16 cellular contexts compared by ENCODE assay signal in genomic region chr1:63873751-63874150, GRCh38.
DNase-seq lines count a peak whose midpoint lies in the region; TF ChIP-seq lines count a peak whose summit lies in the region.
"Had no signal": no experiment of that assay in that cellular context is flagged by ENCODE, and none has a peak within 500 bp of the region (broad histone marks: within the 10 kb centered on the region; RNA-seq: fewer than 3 reads in every experiment).

No MANE protein-coding gene starts in this region.

- H3K36me3 Mint-ChIP-seq in activated T-helper 2 cell treated with anti-CD3 and anti-CD28 coated beads, Interferon-gamma antibody, Interleukin-2, Interleukin-4, amounts not matched to agents 10 μg/mL and 5 μg/mL and 100 μg/mL, durations not matched to agents 14 hours and 24 hours and 36 hours (ENCODE audit: low read depth), result no peaks in the 10 kb centered on the region
- H3K36me3 Mint-ChIP-seq in CD14-positive monocyte, result no peaks in the 10 kb centered on the region
- H3K36me3 Mint-ChIP-seq: CD8-positive, alpha-beta memory T cell; stimulated activated naive B cell treated with anti-CD40 and anti-IgM and Interleukin-4, amounts not matched to agents 10 μg/mL and 1 μg/mL and 100 μg/mL, for 72 hours had no signal

- H3K79me1 ChIP-seq in mesenchymal stem cell (replicated peaks; ENCODE audit: low read length, poor library complexity, severe bottlenecking), result peaks cover 20% of the 10 kb centered on the region

- H3K4me1 ChIP-seq in mesenchymal stem cell (ENCODE audit: control insufficient read depth, insufficient read depth, low read depth, low read length), result peaks cover 4% of the 10 kb centered on the region
- peaks cover 10 to 30% (median 25%) of the 10 kb centered on the region in 4 donors for H3K4me1 ChIP-seq in esophagus muscularis mucosa

- no peak overlapping the region for H3K4me2 ChIP-seq in mesenchymal stem cell (ENCODE audit: low read length, poor library complexity, severe bottlenecking)

- no peak overlapping the region for H3K23ac ChIP-seq in mesenchymal stem cell (ENCODE audit: low read length in 2 of 2)

- 14% methylated on average over 3 of the region's 3 CpGs for WGBS in mesenchymal stem cell
- WGBS in esophagus muscularis mucosa, result 78% methylated on average over 3 of the region's 3 CpGs

- TF ChIP-seq EP300 in esophagus muscularis mucosa (IDR thresholded peaks at IDR 0.05), result no peak

- intact Hi-C loops in activated T-helper 2 cell treated with anti-CD3 and anti-CD28 coated beads, Interferon-gamma antibody, Interleukin-2, Interleukin-4, amounts not matched to agents 10 μg/mL and 5 μg/mL and 100 μg/mL, durations not matched to agents 14 hours and 24 hours and 36 hours (cut with micrococcal nuclease), result no loop called here
- intact Hi-C loops in CD14-positive monocyte (cut with micrococcal nuclease), result no loop called here
- intact Hi-C loops in esophagus muscularis mucosa (cut with DNase I), result no loop called here

- TF ChIP-seq CTCF in CD14-positive monocyte (IDR thresholded peaks at IDR 0.05) (no peak), esophagus muscularis mucosa (IDR thresholded peaks at IDR 0.05) (no peak)

- no peak overlapping the region for H3K27ac Mint-ChIP-seq in activated T-helper 2 cell treated with anti-CD3 and anti-CD28 coated beads, Interferon-gamma antibody, Interleukin-2, Interleukin-4, amounts not matched to agents 10 μg/mL and 5 μg/mL and 100 μg/mL, durations not matched to agents 14 hours and 24 hours and 36 hours
- H3K27ac Mint-ChIP-seq in CD14-positive monocyte, result no peak overlapping the region
- H3K27ac Mint-ChIP-seq: activated CD4-positive, alpha-beta memory T cell treated with anti-CD3 and anti-CD28 coated beads, Interleukin-2, amount 10 ng/mL, durations not matched to agents 7 days and 5 days; CD8-positive, alpha-beta memory T cell; dendritic cell treated with granulocyte-macrophage colony-stimulating factor and Interleukin-4, amounts not matched to agents 40 ng/mL and 50 ng/mL, for 4 days; stimulated activated naive B cell treated with anti-CD40 and anti-IgM and Interleukin-4, amounts not matched to agents 10 μg/mL and 1 μg/mL and 100 μg/mL, for 72 hours had no signal

- no peak overlapping the region for H2BK15ac ChIP-seq in mesenchymal stem cell (ENCODE audit: low read depth, poor library complexity, severe bottlenecking)

- H3K36me3 ChIP-seq in mesenchymal stem cell (ENCODE audit: control insufficient read depth in 1 of 2, insufficient read depth in 2 of 2, low read depth in 1 of 2, low read length in 2 of 2) (no peaks in the 10 kb centered on the region), esophagus muscularis mucosa (no peaks in the 10 kb centered on the region)

- no peak overlapping the region for H2AK5ac ChIP-seq in mesenchymal stem cell (ENCODE audit: low read length, severe bottlenecking)

- H3K4ac ChIP-seq in mesenchymal stem cell (ENCODE audit: low read depth in 1 of 2, low read length in 2 of 2), result no peak overlapping the region

- H3K27ac ChIP-seq in mesenchymal stem cell (ENCODE audit: low read length, poor library complexity, severe bottlenecking), result no peak overlapping the region
- H3K27ac ChIP-seq in esophagus muscularis mucosa (replicated peaks in 1 of 4), result no peak overlapping the region
- H3K27ac ChIP-seq: skin epidermis had no signal

- H3K4me1 Mint-ChIP-seq in activated T-helper 2 cell treated with anti-CD3 and anti-CD28 coated beads, Interferon-gamma antibody, Interleukin-2, Interleukin-4, amounts not matched to agents 10 μg/mL and 5 μg/mL and 100 μg/mL, durations not matched to agents 14 hours and 24 hours and 36 hours (ENCODE audit: low read depth), result no peaks in the 10 kb centered on the region
- H3K4me1 Mint-ChIP-seq in CD14-positive monocyte, result no peaks in the 10 kb centered on the region
- H3K4me1 Mint-ChIP-seq: activated CD4-positive, alpha-beta memory T cell treated with anti-CD3 and anti-CD28 coated beads, Interleukin-2, amount 10 ng/mL, durations not matched to agents 7 days and 5 days; CD8-positive, alpha-beta memory T cell; neural crest cell had no signal

- H3K27me3 Mint-ChIP-seq in activated T-helper 2 cell treated with anti-CD3 and anti-CD28 coated beads, Interferon-gamma antibody, Interleukin-2, Interleukin-4, amounts not matched to agents 10 μg/mL and 5 μg/mL and 100 μg/mL, durations not matched to agents 14 hours and 24 hours and 36 hours (ENCODE audit: low read depth), result peaks cover 2% of the 10 kb centered on the region
- peaks cover 0 to 5% (median 0%) of the 10 kb centered on the region in 3 donors for H3K27me3 Mint-ChIP-seq in CD14-positive monocyte (ENCODE audit: low read depth in 3 of 3)
- H3K27me3 Mint-ChIP-seq: dendritic cell treated with granulocyte-macrophage colony-stimulating factor and Interleukin-4, amounts not matched to agents 40 ng/mL and 50 ng/mL, for 4 days had no signal

- H3K9me3 ChIP-seq in mesenchymal stem cell (ENCODE audit: control insufficient read depth, low read length) (no peaks in the 10 kb centered on the region), esophagus muscularis mucosa (no peaks in the 10 kb centered on the region)

- no peak overlapping the region for H2BK120ac ChIP-seq in mesenchymal stem cell (ENCODE audit: low read depth, low read length)

- no peak overlapping the region for H2AFZ ChIP-seq in mesenchymal stem cell (ENCODE audit: low read depth, low read length)

- no peak overlapping the region for H3K18ac ChIP-seq in mesenchymal stem cell (ENCODE audit: low read depth in 1 of 2, low read length in 2 of 2)

- H3K9ac ChIP-seq in mesenchymal stem cell (ENCODE audit: low read length), result no peak overlapping the region

- DNase-seq in HT-29 (ENCODE audit: low spot score) (peak; percentile 36), astrocyte of the hippocampus (ENCODE audit: low read depth, low spot score) (peak; percentile 53), mesenchymal stem cell (peak; percentile 81), CD14-positive monocyte (ENCODE audit: low spot score) (no peak), occipital lobe (lab: John Stamatoyannopoulos, UW) (no peak), esophagus muscularis mucosa (ENCODE audit: extremely low spot score) (no peak)
- DNase-seq in activated T-helper 2 cell treated with anti-CD3 and anti-CD28 coated beads, Interferon-gamma antibody, Interleukin-2, Interleukin-4, amounts not matched to agents 10 μg/mL and 5 μg/mL and 100 μg/mL, durations not matched to agents 14 hours and 24 hours and 36 hours (ENCODE audit: low spot score), result no peak
- DNase-seq: activated CD4-positive, alpha-beta memory T cell treated with anti-CD3 and anti-CD28 coated beads, Interleukin-2, amount 10 ng/mL, durations not matched to agents 7 days and 5 days; CD8-positive, alpha-beta memory T cell; NCI-H187 treated with DMSO at 0.1 percent for 48 hours; NCI-H510A; OCI-M1; stimulated activated naive B cell treated with anti-CD40 and anti-IgM and Interleukin-4, amounts not matched to agents 10 μg/mL and 1 μg/mL and 100 μg/mL, for 72 hours had no signal

- no peak overlapping the region for H2BK5ac ChIP-seq in mesenchymal stem cell (ENCODE audit: low read depth, low read length, poor library complexity, severe bottlenecking)

- H2BK12ac ChIP-seq in mesenchymal stem cell (ENCODE audit: low read length in 2 of 2), result no peak overlapping the region

- no peak for TF ChIP-seq POLR2A in esophagus muscularis mucosa (IDR thresholded peaks at IDR 0.05; ENCODE audit: low read depth)

- no peak overlapping the region for H3K14ac ChIP-seq in mesenchymal stem cell (ENCODE audit: low read length in 2 of 2)

- H3K9me3 Mint-ChIP-seq in activated T-helper 2 cell treated with anti-CD3 and anti-CD28 coated beads, Interferon-gamma antibody, Interleukin-2, Interleukin-4, amounts not matched to agents 10 μg/mL and 5 μg/mL and 100 μg/mL, durations not matched to agents 14 hours and 24 hours and 36 hours, result no peaks in the 10 kb centered on the region
- H3K9me3 Mint-ChIP-seq in CD14-positive monocyte, result peaks cover 0 to 1% (median 0%) of the 10 kb centered on the region in 7 donors
- H3K9me3 Mint-ChIP-seq: activated CD4-positive, alpha-beta memory T cell treated with anti-CD3 and anti-CD28 coated beads, Interleukin-2, amount 10 ng/mL, durations not matched to agents 7 days and 5 days; CD8-positive, alpha-beta memory T cell; dendritic cell treated with granulocyte-macrophage colony-stimulating factor and Interleukin-4, amounts not matched to agents 40 ng/mL and 50 ng/mL, for 4 days; neural crest cell; stimulated activated naive B cell treated with anti-CD40 and anti-IgM and Interleukin-4, amounts not matched to agents 10 μg/mL and 1 μg/mL and 100 μg/mL, for 72 hours had no signal

- H3K4me3 Mint-ChIP-seq in activated T-helper 2 cell treated with anti-CD3 and anti-CD28 coated beads, Interferon-gamma antibody, Interleukin-2, Interleukin-4, amounts not matched to agents 10 μg/mL and 5 μg/mL and 100 μg/mL, durations not matched to agents 14 hours and 24 hours and 36 hours (ENCODE audit: low read depth), result no peak overlapping the region
- H3K4me3 Mint-ChIP-seq in CD14-positive monocyte, result no peak overlapping the region
- H3K4me3 Mint-ChIP-seq: activated CD4-positive, alpha-beta memory T cell treated with anti-CD3 and anti-CD28 coated beads, Interleukin-2, amount 10 ng/mL, durations not matched to agents 7 days and 5 days; CD8-positive, alpha-beta memory T cell; dendritic cell treated with granulocyte-macrophage colony-stimulating factor and Interleukin-4, amounts not matched to agents 40 ng/mL and 50 ng/mL, for 4 days; neural crest cell; stimulated activated naive B cell treated with anti-CD40 and anti-IgM and Interleukin-4, amounts not matched to agents 10 μg/mL and 1 μg/mL and 100 μg/mL, for 72 hours had no signal

- H3K4me3 ChIP-seq in mesenchymal stem cell (ENCODE audit: insufficient read depth in 1 of 2, low read depth in 1 of 2, low read length in 2 of 2) (no peak overlapping the region), esophagus muscularis mucosa (no peak overlapping the region)
- H3K4me3 ChIP-seq: skin epidermis had no signal

- H4K91ac ChIP-seq in mesenchymal stem cell (ENCODE audit: low read length), result no peak overlapping the region

- H3K27me3 ChIP-seq in mesenchymal stem cell (ENCODE audit: control insufficient read depth in 1 of 2, insufficient read depth in 1 of 2, low read length in 2 of 2), result no peaks in the 10 kb centered on the region
- H3K27me3 ChIP-seq in esophagus muscularis mucosa, result no peaks in the 10 kb centered on the region

- no peak overlapping the region for H4K8ac ChIP-seq in mesenchymal stem cell (ENCODE audit: low read length)

Comparison
In these comparisons a context has a peak if more than half of its experiments do, and no peak if none do; other contexts are left out.
1. DNase-seq: peak in HT-29 (single experiment), astrocyte of the hippocampus (single experiment) and mesenchymal stem cell (single experiment); none in activated T-helper 2 cell treated with anti-CD3 and anti-CD28 coated beads, Interferon-gamma antibody, Interleukin-2, Interleukin-4, amounts not matched to agents 10 μg/mL and 5 μg/mL and 100 μg/mL, durations not matched to agents 14 hours and 24 hours and 36 hours (single experiment), CD14-positive monocyte (single experiment), occipital lobe (single experiment) and esophagus muscularis mucosa (single experiment).